Comparison of ENCODE assay signal across 8 cellular contexts in the genomic region with DNA sequence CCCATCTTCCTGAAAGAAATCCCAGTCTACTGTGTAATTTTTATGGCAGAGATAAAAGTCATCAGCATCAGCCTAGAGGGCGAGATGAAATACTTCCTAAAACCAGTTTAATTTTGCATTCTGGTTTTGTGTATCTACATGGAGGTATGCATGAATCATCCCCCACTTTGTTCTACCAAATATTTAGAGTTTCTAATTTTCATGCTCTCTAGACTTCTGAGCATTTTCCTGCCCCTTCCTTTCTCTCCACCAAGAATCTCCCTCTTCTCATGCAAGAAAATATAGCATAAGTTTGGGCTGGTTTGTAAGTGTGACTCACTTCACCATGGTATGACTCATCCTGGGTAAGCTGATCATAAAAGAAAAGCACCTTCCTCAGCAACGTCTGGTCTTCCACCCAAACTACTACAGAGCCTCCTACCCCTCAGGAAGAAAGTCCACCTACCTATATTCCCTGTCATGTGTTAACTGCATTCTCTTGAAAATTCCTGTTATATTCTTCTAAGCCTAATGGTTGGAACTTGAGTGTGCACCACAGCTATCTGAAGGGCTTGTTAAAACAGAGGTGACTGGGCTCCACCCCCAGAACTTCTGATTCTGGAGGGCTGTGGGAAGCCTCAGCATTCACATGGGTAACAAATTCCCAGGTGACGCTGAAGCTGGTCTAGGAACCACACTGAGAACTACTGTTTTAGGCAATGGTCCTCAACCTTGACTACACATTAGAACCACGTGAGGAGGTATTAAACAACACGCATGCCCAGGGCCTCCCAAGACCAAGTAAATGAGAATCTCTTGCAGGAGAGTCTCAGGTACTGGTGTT. TPM values are rescaled to one million over a fixed set of nuclear protein-coding genes. Genes with fewer than 3 reads are reported as not detected.
DNase-seq lines count a peak whose midpoint lies in the region; ATAC-seq and TF ChIP-seq lines count a peak whose summit lies in the region.

No MANE protein-coding gene starts in this region.

- H3K4me3 ChIP-seq in BJ (ENCODE audit: low read depth, low read length) (no peak overlapping the region), ovary (no peak overlapping the region), OCI-LY7 (ENCODE audit: low read depth, low read length, poor library complexity, severe bottlenecking) (no peak overlapping the region)

- H3K36me3 ChIP-seq in BJ (ENCODE audit: control insufficient read depth, insufficient read depth, low read length) (no peaks in the 10 kb centered on the region), ovary (no peaks in the 10 kb centered on the region), OCI-LY7 (ENCODE audit: insufficient read depth, low read length) (no peaks in the 10 kb centered on the region)

- TF ChIP-seq CTCF in BJ (IDR thresholded peaks at IDR 0.05; ENCODE audit: insufficient read depth, low read depth, low read length) (no peak), ovary (IDR thresholded peaks at IDR 0.05) (no peak), OCI-LY7 (conservative IDR thresholded peaks at IDR 0.05; ENCODE audit: low read length) (no peak)

- H3K9me2 ChIP-seq in OCI-LY7 (ENCODE audit: insufficient read depth, low read length): no peaks in the 10 kb centered on the region

- DNase-seq in BJ (ENCODE audit: low read depth): peak; percentile 54
- DNase-seq in activated T-helper 1 cell treated with anti-CD3 and anti-CD28 coated beads, Interleukin-12 subunit alpha, Interleukin-12 subunit beta, Interleukin-2, Interleukin-4 antibody, amounts not matched to agents 30 ng/mL and 10 ng/mL and 1 ng/mL, durations not matched to agents 14 hours and 24 hours and 36 hours (ENCODE audit: low spot score): no peak
- DNase-seq in non-pigmented ciliary epithelial cell (ENCODE audit: low read depth): peak; percentile 77
- DNase-seq in NCI-H345 (lab: John Stamatoyannopoulos, UW): no peak
- no peak for DNase-seq in ovary
- no peak for DNase-seq in OCI-LY7 (ENCODE audit: low spot score)

- POLR2A ChIA-PET in BJ (lab: Charles Lee): no interaction called here
- POLR2A ChIA-PET in OCI-LY7 (lab: Charles Lee): no interaction called here

- H3K27me3 ChIP-seq in BJ (ENCODE audit: control insufficient read depth, insufficient read depth, low read length) (no peaks in the 10 kb centered on the region), ovary (no peaks in the 10 kb centered on the region)

- H3K9me3 ChIP-seq in ovary: no peaks in the 10 kb centered on the region
- H3K9me3 ChIP-seq in OCI-LY7 (ENCODE audit: low read length): no peaks in the 10 kb centered on the region

- H3K27ac ChIP-seq in ovary (no peak overlapping the region), OCI-LY7 (ENCODE audit: low read depth, low read length, poor library complexity, severe bottlenecking) (no peak overlapping the region)

- no peak overlapping the region for H3K4me3 Mint-ChIP-seq in activated T-helper 1 cell treated with anti-CD3 and anti-CD28 coated beads, Interleukin-12 subunit alpha, Interleukin-12 subunit beta, Interleukin-2, Interleukin-4 antibody, amounts not matched to agents 30 ng/mL and 10 ng/mL and 1 ng/mL, durations not matched to agents 14 hours and 24 hours and 36 hours

- H3K4me1 Mint-ChIP-seq in activated T-helper 1 cell treated with anti-CD3 and anti-CD28 coated beads, Interleukin-12 subunit alpha, Interleukin-12 subunit beta, Interleukin-2, Interleukin-4 antibody, amounts not matched to agents 30 ng/mL and 10 ng/mL and 1 ng/mL, durations not matched to agents 14 hours and 24 hours and 36 hours (ENCODE audit: low read depth): peaks cover 25% of the 10 kb centered on the region

- 56 to 68% (median 63%) methylated on average over 5 of the region's 5 CpGs for WGBS in ovary, 3 donors

- no TSS peak for BruUV-seq in OCI-LY7 (replicated peaks; lab: Mats Ljungman, UMichigan)

- no peaks in the 10 kb centered on the region for H3K36me3 Mint-ChIP-seq in activated T-helper 1 cell treated with anti-CD3 and anti-CD28 coated beads, Interleukin-12 subunit alpha, Interleukin-12 subunit beta, Interleukin-2, Interleukin-4 antibody, amounts not matched to agents 30 ng/mL and 10 ng/mL and 1 ng/mL, durations not matched to agents 14 hours and 24 hours and 36 hours (ENCODE audit: low read depth)

- no peak for TF ChIP-seq EP300 in ovary (IDR thresholded peaks at IDR 0.05)

- no peak for TF ChIP-seq POLR2A in ovary (IDR thresholded peaks at IDR 0.05)

- CTCF ChIA-PET in BJ (lab: Yijun Ruan, JAX): interaction anchor here (0.9 to 1.1 kb wide), 3 partner anchors 18 to 233 kb away, joined by 3 to 4 read pairs (median 3); no protein-coding TSS in a partner anchor
- CTCF ChIA-PET in OCI-LY7 (lab: Charles Lee; ENCODE audit: unreplicated experiment): interaction anchor here (0.6 kb wide), 1 partner anchor 12 kb away, joined by 4 read pairs; no protein-coding TSS in a partner anchor

- H3K9me3 Mint-ChIP-seq in activated T-helper 1 cell treated with anti-CD3 and anti-CD28 coated beads, Interleukin-12 subunit alpha, Interleukin-12 subunit beta, Interleukin-2, Interleukin-4 antibody, amounts not matched to agents 30 ng/mL and 10 ng/mL and 1 ng/mL, durations not matched to agents 14 hours and 24 hours and 36 hours: no peaks in the 10 kb centered on the region

- H3K27ac Mint-ChIP-seq in activated T-helper 1 cell treated with anti-CD3 and anti-CD28 coated beads, Interleukin-12 subunit alpha, Interleukin-12 subunit beta, Interleukin-2, Interleukin-4 antibody, amounts not matched to agents 30 ng/mL and 10 ng/mL and 1 ng/mL, durations not matched to agents 14 hours and 24 hours and 36 hours: peak overlapping the region; percentile 27

- H3K27me3 Mint-ChIP-seq in activated T-helper 1 cell treated with anti-CD3 and anti-CD28 coated beads, Interleukin-12 subunit alpha, Interleukin-12 subunit beta, Interleukin-2, Interleukin-4 antibody, amounts not matched to agents 30 ng/mL and 10 ng/mL and 1 ng/mL, durations not matched to agents 14 hours and 24 hours and 36 hours (ENCODE audit: insufficient read depth): peaks cover 3% of the 10 kb centered on the region

- no peaks in the 10 kb centered on the region for H3K79me2 ChIP-seq in OCI-LY7 (ENCODE audit: insufficient read depth, low read depth, low read length)

- no peak overlapping the region for H2AFZ ChIP-seq in OCI-LY7 (ENCODE audit: low read length)

- intact Hi-C loops in activated T-helper 1 cell treated with anti-CD3 and anti-CD28 coated beads, Interleukin-12 subunit alpha, Interleukin-12 subunit beta, Interleukin-2, Interleukin-4 antibody, amounts not matched to agents 30 ng/mL and 10 ng/mL and 1 ng/mL, durations not matched to agents 14 hours and 24 hours and 36 hours (cut with micrococcal nuclease): loop anchor here (5.0 to 10.0 kb wide), 2 partner anchors 103 to 454 kb away; no protein-coding TSS in a partner anchor
- intact Hi-C loops in ovary (cut with DNase I) (no loop called here), OCI-LY7 (cut with micrococcal nuclease; ENCODE audit: unreplicated experiment) (no loop called here)

- H3K4me2 ChIP-seq in OCI-LY7 (ENCODE audit: low read length): no peak overlapping the region

- H3K4me1 ChIP-seq in ovary (ENCODE audit: insufficient read depth) (no peaks in the 10 kb centered on the region), OCI-LY7 (ENCODE audit: insufficient read depth, low read length, poor library complexity, severe bottlenecking) (no peaks in the 10 kb centered on the region)

- no peaks in the 10 kb centered on the region for H4K20me1 ChIP-seq in OCI-LY7 (ENCODE audit: insufficient read depth, low read length)

- peak; percentile 68 for ATAC-seq in GM19438 (IDR thresholded peaks at IDR 0.05; ENCODE audit: low read depth, unreplicated experiment)
- peak; percentile 86 for ATAC-seq in HG03558 (IDR thresholded peaks at IDR 0.05; ENCODE audit: extremely low read depth, unreplicated experiment)

RNA-seq across cellular contexts. Expression of a gene that starts 37.4 kb away (rescaled TPM):
- polyA plus RNA-seq in BJ (2011; rRNA removed) (0.42 and 0.60 TPM in 2 replicates), ovary (10 to 100 TPM in 1 of 2 donors, 1 to 10 TPM in 1; 9.9 to 24.6 TPM)
- 1.2 and 2.7 TPM in 2 replicates for polyA minus RNA-seq in BJ (2011; rRNA and poly(A)+ RNA removed)
- total RNA-seq in activated T-helper 1 cell treated with anti-CD3 and anti-CD28 coated beads, Interleukin-12 subunit alpha, Interleukin-12 subunit beta, Interleukin-2, Interleukin-4 antibody, amounts not matched to agents 30 ng/mL and 10 ng/mL and 1 ng/mL, durations not matched to agents 14 hours and 24 hours and 36 hours: 0.31 and 0.42 TPM in 2 replicates
- total RNA-seq in ovary (10 to 100 TPM in 1 of 7 donors, 1 to 10 TPM in 6; 6.8 to 11.2 (median 8.0) TPM), OCI-LY7 (2022) (0.46 and 0.55 TPM in 2 replicates)
- total RNA-seq in OCI-LY7 (2014; rRNA removed; shearing (Covaris generic)): 0.05 and 0.22 TPM in 2 replicates

Comparison
In these comparisons a context has a peak if more than half of its experiments do, and no peak if none do; other contexts are left out.
1. DNase-seq: peak in BJ (single experiment) and non-pigmented ciliary epithelial cell (single experiment); none in activated T-helper 1 cell treated with anti-CD3 and anti-CD28 coated beads, Interleukin-12 subunit alpha, Interleukin-12 subunit beta, Interleukin-2, Interleukin-4 antibody, amounts not matched to agents 30 ng/mL and 10 ng/mL and 1 ng/mL, durations not matched to agents 14 hours and 24 hours and 36 hours (single experiment), NCI-H345 (single experiment), ovary (0 of 5) and OCI-LY7 (single experiment).